ENCODE assay signal across 15 cellular contexts in the genomic region with DNA sequence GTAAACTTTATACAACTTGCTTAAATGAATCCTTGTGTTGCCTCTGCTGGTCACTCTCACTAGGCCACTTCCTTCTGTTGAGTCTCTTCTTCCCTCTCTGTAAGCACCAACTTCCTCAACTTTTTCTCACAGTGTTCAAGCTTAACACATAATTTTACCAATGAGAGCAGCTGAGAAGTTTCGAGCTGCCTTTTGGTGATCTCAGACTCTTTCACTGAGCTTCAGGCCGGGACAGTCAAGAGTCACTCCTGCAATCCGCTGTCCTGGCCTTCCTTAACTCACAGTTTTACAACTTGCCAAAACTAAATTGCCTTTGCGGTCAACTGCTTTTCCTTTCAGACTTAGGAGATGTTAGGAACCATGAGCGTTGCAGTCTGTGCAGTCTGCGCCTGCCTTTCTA. TPM values are rescaled to one million over a fixed set of nuclear protein-coding genes. Genes with fewer than 3 reads are reported as not detected.
DNase-seq lines count a peak whose midpoint lies in the region; ATAC-seq and TF ChIP-seq lines count a peak whose summit lies in the region.
"Had no signal": no experiment of that assay in that cellular context is flagged by ENCODE, and none has a peak within 500 bp of the region (broad histone marks: within the 10 kb centered on the region; RNA-seq: fewer than 3 reads in every experiment).

No MANE protein-coding gene starts in this region.

- DNase-seq in Ammon's horn (ENCODE audit: low spot score) (peak; percentile 60), left ventricle myocardium inferior (no peak), pons (ENCODE audit: low spot score) (peak; percentile 72), NCI-H526 (lab: John Stamatoyannopoulos, UW) (no peak), Karpas-422 (no peak)
- DNase-seq: activated CD8-positive, alpha-beta memory T cell treated with anti-CD3 and anti-CD28 coated beads, Interleukin-2, amount 50 U/mL, for 4 hours; amniotic stem cell; DMS79; immature natural killer cell; NCI-H2171; testis had no signal

- H3K9ac ChIP-seq in Karpas-422 (ENCODE audit: low read length), result no peak overlapping the region

- H3K4me3 ChIP-seq in left ventricle myocardium inferior, result no peak overlapping the region
- no peak overlapping the region for H3K4me3 ChIP-seq in Karpas-422 (ENCODE audit: low read length)
- H3K4me3 ChIP-seq: testis had no signal

- peak overlapping the region; percentile 31 for H3K27ac ChIP-seq in angular gyrus (ENCODE audit: low read depth, low read length)
- H3K27ac ChIP-seq in left ventricle myocardium inferior (replicated peaks), result peak overlapping the region; percentile 88
- no peak overlapping the region for H3K27ac ChIP-seq in Karpas-422 (ENCODE audit: low read length)
- H3K27ac ChIP-seq: RWPE1 had no signal

- H3K9me3 ChIP-seq in left ventricle myocardium inferior (replicated peaks), result no peaks in the 10 kb centered on the region
- no peaks in the 10 kb centered on the region for H3K9me3 ChIP-seq in Karpas-422 (ENCODE audit: low read length)
- H3K9me3 ChIP-seq: testis had no signal

- no peaks in the 10 kb centered on the region for H3K9me2 ChIP-seq in Karpas-422 (replicated peaks; ENCODE audit: insufficient read depth, low read length)

- no peak overlapping the region for H3K4me2 ChIP-seq in Karpas-422 (ENCODE audit: low read depth, low read length, poor library complexity, severe bottlenecking)

- H3K27me3 ChIP-seq in left ventricle myocardium inferior (ENCODE audit: low read depth), result no peaks in the 10 kb centered on the region
- H3K27me3 ChIP-seq in Karpas-422 (ENCODE audit: low read length), result no peaks in the 10 kb centered on the region
- H3K27me3 ChIP-seq: testis had no signal

- intact Hi-C loops in left ventricle myocardium inferior (cut with micrococcal nuclease), result no loop called here

- H4K20me1 ChIP-seq in Karpas-422 (ENCODE audit: insufficient read depth, low read depth, low read length), result no peaks in the 10 kb centered on the region

- H3K36me3 ChIP-seq in left ventricle myocardium inferior (peaks cover 23% of the 10 kb centered on the region), Karpas-422 (ENCODE audit: insufficient read depth, low read length) (no peaks in the 10 kb centered on the region)

- no peaks in the 10 kb centered on the region for H3K79me2 ChIP-seq in Karpas-422 (ENCODE audit: low read length)

- ATAC-seq in HG02885 (IDR thresholded peaks at IDR 0.05; ENCODE audit: poor library complexity, unreplicated experiment), result no peak
- no peak for ATAC-seq in GM21360 (IDR thresholded peaks at IDR 0.05; ENCODE audit: unreplicated experiment)

- peaks cover 22% of the 10 kb centered on the region for H3K4me1 ChIP-seq in left ventricle myocardium inferior
- H3K4me1 ChIP-seq in Karpas-422 (ENCODE audit: low read length), result peaks cover 15% of the 10 kb centered on the region
- H3K4me1 ChIP-seq: testis had no signal

- H2AFZ ChIP-seq in Karpas-422 (ENCODE audit: low read length), result no peak overlapping the region

- no peak for TF ChIP-seq CTCF in left ventricle myocardium inferior (IDR thresholded peaks at IDR 0.05; ENCODE audit: borderline replicate concordance)

RNA-seq across cellular contexts. Expression of a gene that starts 47.4 kb away (rescaled TPM):
- 14.7 TPM for total RNA-seq in left ventricle myocardium inferior
- total RNA-seq in Karpas-422 (2014; rRNA removed; shearing (Covaris generic); ENCODE audit: low replicate concordance), result 22.7 and 23.2 TPM in 2 replicates

Comparison
In these comparisons a context has a peak if more than half of its experiments do, and no peak if none do; other contexts are left out.
1. DNase-seq: peak in Ammon's horn (single experiment) and pons (single experiment); none in left ventricle myocardium inferior (single experiment), NCI-H526 (0 of 2) and Karpas-422 (single experiment).